Comparison of ENCODE assay signal across 28 cellular contexts in the genomic region with DNA sequence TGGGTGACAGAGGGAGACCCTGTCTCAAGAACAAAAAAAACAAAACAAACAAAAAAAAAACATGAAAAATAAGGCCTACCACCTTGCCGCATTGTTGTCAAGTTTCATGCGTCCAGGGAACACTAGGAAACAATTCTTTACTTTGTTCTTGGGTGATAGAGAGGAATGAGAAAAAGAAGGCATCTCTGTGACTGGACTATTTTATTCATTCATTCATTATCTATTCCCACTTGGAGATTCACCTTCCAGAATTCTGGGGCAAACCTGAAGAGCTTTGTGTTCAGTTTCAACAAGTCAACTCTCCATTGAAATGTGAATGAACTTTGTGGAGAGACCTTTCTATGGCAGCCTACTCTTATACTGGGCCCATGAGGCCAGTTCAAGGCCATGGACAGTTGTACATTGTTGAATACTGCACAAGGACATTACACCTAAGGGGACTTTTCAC.
"Had no signal": no experiment of that assay in that cellular context is flagged by ENCODE, and none has a peak within 500 bp of the region (broad histone marks: within the 10 kb centered on the region; RNA-seq: fewer than 3 reads in every experiment).

No MANE protein-coding gene starts in this region.

- H3K9me3 ChIP-seq: ovary, psoas muscle, suprapubic skin, testis, tibial artery, transverse colon, upper lobe of right lung had no signal

- ATAC-seq: psoas muscle; right cardiac atrium; sciatic nerve; stimulated activated memory B cell treated with anti-CD40 and anti-IgM and Interleukin-4, amounts not matched to agents 10 μg/mL and 1 μg/mL and 100 μg/mL, for 72 hours; stimulated activated naive CD8-positive, alpha-beta T cell treated with anti-CD3 and anti-CD28 coated beads, Interleukin-15, amount 100 ng/mL, for 72 hours; stimulated activated naive CD8-positive, alpha-beta T cell treated with anti-CD3 and anti-CD28 coated beads, Interleukin-15, Interleukin-2, amounts not matched to agents 100 U/mL and 50 U/mL, for 24 hours; upper lobe of right lung had no signal

- H3K4me1 ChIP-seq: parathyroid adenoma had no signal

- H3K27ac ChIP-seq: neural progenitor cell, ovary, parathyroid adenoma, psoas muscle, skin epidermis, spleen, suprapubic skin, testis, tibial artery, transverse colon, upper lobe of right lung, uterus had no signal

- H3K36me3 ChIP-seq: neural progenitor cell, ovary, spleen, suprapubic skin, tibial artery, transverse colon, upper lobe of right lung, uterus had no signal

- DNase-seq: natural killer cell; occipital lobe; ovary; posterior cingulate gyrus; psoas muscle; right cardiac atrium; spleen; stimulated activated CD4-positive, alpha-beta T cell treated with anti-CD3 and anti-CD28 coated beads, Interleukin-12 subunit alpha, Interleukin-12 subunit beta, amount 100 ng/mL, for 4 hours; stimulated activated CD4-positive, alpha-beta T cell treated with anti-CD3 and anti-CD28 coated beads, Interleukin-1b, Interleukin-23, amount 100 ng/mL, for 48 hours; stimulated activated CD4-positive, alpha-beta T cell treated with anti-CD3 and anti-CD28 coated beads, Interleukin-4, amount 100 ng/mL, for 1 hour; stimulated activated CD4-positive, alpha-beta T cell treated with anti-CD3 and anti-CD28 coated beads, Interleukin-4, amount 100 ng/mL, for 4 hours; stimulated activated CD8-positive, alpha-beta memory T cell treated with anti-CD3 and anti-CD28 coated beads, Interleukin-4, amount 100 ng/mL, for 48 hours; stimulated activated naive CD4-positive, alpha-beta T cell; stimulated activated naive CD8-positive, alpha-beta T cell treated with anti-CD3 and anti-CD28 coated beads, Interleukin-15, amount 100 ng/mL, for 72 hours; stimulated activated naive CD8-positive, alpha-beta T cell treated with anti-CD3 and anti-CD28 coated beads, Interleukin-15, Interleukin-2, amounts not matched to agents 100 U/mL and 50 U/mL, for 24 hours; substantia nigra; testis; tibial artery; transverse colon; upper lobe of right lung; uterus had no signal

- H2AFZ ChIP-seq: neural progenitor cell, parathyroid adenoma had no signal

- H3K27me3 ChIP-seq: neural progenitor cell, ovary, suprapubic skin, testis, tibial artery, transverse colon, upper lobe of right lung, uterus had no signal

- H3K4me3 ChIP-seq: neural progenitor cell, ovary, psoas muscle, skin epidermis, smooth muscle cell, spleen, suprapubic skin, testis, tibial artery, transverse colon, upper lobe of right lung, uterus had no signal

- H3K4me2 ChIP-seq: neural progenitor cell, smooth muscle cell had no signal

- H3K79me2 ChIP-seq: parathyroid adenoma had no signal

- H3K9ac ChIP-seq: neural progenitor cell, parathyroid adenoma had no signal
